ENCODE assay signal across 8 cellular contexts in the genomic region with DNA sequence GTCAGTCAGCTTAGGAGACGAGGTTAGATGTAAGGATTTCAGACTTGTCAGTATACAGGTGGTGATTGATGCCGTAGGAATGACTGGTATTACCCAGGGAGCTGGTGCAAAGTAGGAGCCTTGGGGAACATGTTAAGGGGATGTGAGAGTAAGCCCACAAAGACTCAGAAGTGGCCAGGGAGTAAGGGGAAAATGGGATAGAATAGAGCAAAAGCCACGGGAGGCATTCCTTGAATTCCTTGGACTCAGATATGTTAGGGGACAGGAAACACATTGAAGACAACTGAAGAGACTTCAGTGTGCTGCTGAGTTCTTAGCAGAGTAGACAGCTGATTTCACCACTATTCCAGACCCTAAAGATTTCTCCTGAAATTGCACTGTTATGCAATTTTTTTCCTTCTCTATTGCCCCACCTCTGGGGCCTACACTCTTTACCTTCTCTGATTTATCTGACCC. TPM values are rescaled to one million over a fixed set of nuclear protein-coding genes. Genes with fewer than 3 reads are reported as not detected.
DNase-seq lines count a peak whose midpoint lies in the region; ATAC-seq and TF ChIP-seq lines count a peak whose summit lies in the region.

No MANE protein-coding gene starts in this region.

- 70 to 71% methylated on average over 3 of the region's 3 CpGs for WGBS in sigmoid colon, 2 donors
- WGBS in prostate gland, result 59% methylated on average over 3 of the region's 3 CpGs

- peak overlapping the region; percentile 94 for H3K27ac Mint-ChIP-seq in activated CD4-positive, alpha-beta T cell treated with anti-CD3 and anti-CD28 coated beads, Interleukin-2, amount 10 ng/mL, durations not matched to agents 7 days and 5 days

- H3K27ac ChIP-seq in SU-DHL-6 (ENCODE audit: low read depth, low read length), result peak overlapping the region; percentile 87
- H3K27ac ChIP-seq in sigmoid colon, result peak overlapping the region; percentile 98 to 100 (median 100)
- peak overlapping the region in 1 of 2 donors; percentile 99 for H3K27ac ChIP-seq in prostate gland

- POLR2A ChIA-PET in activated CD4-positive, alpha-beta T cell treated with anti-CD3 and anti-CD28 coated beads, Interleukin-2, amount 10 ng/mL, durations not matched to agents 7 days and 5 days (lab: Charles Lee), result no interaction called here

- H3K27me3 Mint-ChIP-seq in activated CD4-positive, alpha-beta T cell treated with anti-CD3 and anti-CD28 coated beads, Interleukin-2, amount 10 ng/mL, durations not matched to agents 7 days and 5 days, result no peaks in the 10 kb centered on the region

- CTCF ChIA-PET in activated CD4-positive, alpha-beta T cell treated with anti-CD3 and anti-CD28 coated beads, Interleukin-2, amount 10 ng/mL, durations not matched to agents 7 days and 5 days (lab: Charles Lee), result interaction anchor here (1.0 to 1.2 kb wide), 3 partner anchors 17 to 69 kb away, joined by 4 to 5 read pairs (median 4); no protein-coding TSS in a partner anchor

- H3K4me3 ChIP-seq in SU-DHL-6 (ENCODE audit: insufficient read depth, low read length, poor library complexity, severe bottlenecking), result peak overlapping the region; percentile 75
- H3K4me3 ChIP-seq in sigmoid colon, result peak overlapping the region in 2 of 4 donors; percentile 98 to 99
- no peak overlapping the region for H3K4me3 ChIP-seq in prostate gland

- H3K79me2 ChIP-seq in SU-DHL-6 (ENCODE audit: insufficient read depth, low read length), result peaks cover 16% of the 10 kb centered on the region; the same call in 1 of the 2 replicates

- DNase-seq in activated CD4-positive, alpha-beta T cell treated with anti-CD3 and anti-CD28 coated beads, Interleukin-2, amount 10 ng/mL, durations not matched to agents 7 days and 5 days, result no peak
- no peak for DNase-seq in activated CD4-positive, alpha-beta T cell treated with anti-CD3 and anti-CD28 coated beads for 4 hours
- DNase-seq in fibroblast of peridontal ligament (ENCODE audit: extremely low read depth) (peak; percentile 44), sigmoid colon (no peak), prostate gland (ENCODE audit: low spot score) (no peak), GM13977 (ENCODE audit: low spot score) (no peak)

- peaks cover 50% of the 10 kb centered on the region for H3K36me3 Mint-ChIP-seq in activated CD4-positive, alpha-beta T cell treated with anti-CD3 and anti-CD28 coated beads, Interleukin-2, amount 10 ng/mL, durations not matched to agents 7 days and 5 days (ENCODE audit: low read depth)

- TF ChIP-seq EP300 in sigmoid colon (IDR thresholded peaks at IDR 0.05), result no peak

- ATAC-seq in GM21423 (IDR thresholded peaks at IDR 0.05; ENCODE audit: unreplicated experiment), result no peak

- TF ChIP-seq POLR2A in sigmoid colon (IDR thresholded peaks at IDR 0.05), result no peak
- no peak for TF ChIP-seq POLR2A in prostate gland (IDR thresholded peaks at IDR 0.05)

- peaks cover 53% of the 10 kb centered on the region for H3F3A ChIP-seq in SU-DHL-6 (ENCODE audit: insufficient read depth)

- no peaks in the 10 kb centered on the region for H3K9me3 ChIP-seq in SU-DHL-6 (ENCODE audit: insufficient read depth, low read length)
- no peaks in the 10 kb centered on the region for H3K9me3 ChIP-seq in sigmoid colon
- H3K9me3 ChIP-seq in prostate gland, result no peaks in the 10 kb centered on the region

- in situ Hi-C loops in GM13977 (cut with MboI; ENCODE audit: low pct_unique_long_range_greater_than_20kb, low sequenced_read_pairs, unreplicated experiment), result no loop called here

- intact Hi-C loops in sigmoid colon (cut with DNase I) (loop anchor here (1.0 kb wide), 2 partner anchors 31 to 67 kb away; partner anchors contain the start of gene SOD2), prostate gland (cut with DNase I) (loop anchor here (1.0 to 2.0 kb wide), 2 partner anchors 30 to 68 kb away; partner anchors contain the start of genes MRPL18 and SOD2)

- H3K4me1 ChIP-seq in sigmoid colon (peaks cover 0 to 20% (median 12%) of the 10 kb centered on the region in 4 donors), prostate gland (replicated peaks) (no peaks in the 10 kb centered on the region)

- no peaks in the 10 kb centered on the region for H3K9me3 Mint-ChIP-seq in activated CD4-positive, alpha-beta T cell treated with anti-CD3 and anti-CD28 coated beads, Interleukin-2, amount 10 ng/mL, durations not matched to agents 7 days and 5 days

- H2AFZ ChIP-seq in SU-DHL-6 (ENCODE audit: low read depth, low read length, severe bottlenecking), result no peak overlapping the region

- peak overlapping the region; percentile 94 for H3K4me2 ChIP-seq in SU-DHL-6 (ENCODE audit: low read depth, low read length, poor library complexity, severe bottlenecking)

- TF ChIP-seq CTCF in SU-DHL-6 (IDR thresholded peaks at IDR 0.05; ENCODE audit: insufficient read depth, low read length, poor library complexity, severe bottlenecking) (no peak), sigmoid colon (IDR thresholded peaks at IDR 0.05) (no peak), prostate gland (IDR thresholded peaks at IDR 0.05) (no peak), GM13977 (IDR thresholded peaks at IDR 0.05; ENCODE audit: extremely low read depth, insufficient read depth, missing control alignments) (no peak)

- H4K20me1 ChIP-seq in SU-DHL-6 (ENCODE audit: low read depth, low read length), result no peaks in the 10 kb centered on the region

- peaks cover 37% of the 10 kb centered on the region for H3K4me1 Mint-ChIP-seq in activated CD4-positive, alpha-beta T cell treated with anti-CD3 and anti-CD28 coated beads, Interleukin-2, amount 10 ng/mL, durations not matched to agents 7 days and 5 days

- H3K9ac ChIP-seq in SU-DHL-6 (ENCODE audit: low read length), result peak overlapping the region; percentile 85

- H3K27me3 ChIP-seq in SU-DHL-6 (ENCODE audit: low read length) (no peaks in the 10 kb centered on the region), sigmoid colon (no peaks in the 10 kb centered on the region), prostate gland (replicated peaks; ENCODE audit: insufficient read depth) (no peaks in the 10 kb centered on the region)

- H3K36me3 ChIP-seq in SU-DHL-6 (ENCODE audit: low read length), result peaks cover 23% of the 10 kb centered on the region
- peaks cover 0 to 43% (median 5%) of the 10 kb centered on the region in 4 donors for H3K36me3 ChIP-seq in sigmoid colon
- no peaks in the 10 kb centered on the region for H3K36me3 ChIP-seq in prostate gland

- no peaks in the 10 kb centered on the region for H3K9me2 ChIP-seq in SU-DHL-6 (replicated peaks; ENCODE audit: insufficient read depth, low read length)

- H3K4me3 Mint-ChIP-seq in activated CD4-positive, alpha-beta T cell treated with anti-CD3 and anti-CD28 coated beads, Interleukin-2, amount 10 ng/mL, durations not matched to agents 7 days and 5 days, result peak overlapping the region; percentile 85

RNA-seq across cellular contexts. Expression of gene ACAT2, which starts 1.2 kb away (rescaled TPM):
- 10 to 100 TPM; 58.4 to 65.8 TPM for total RNA-seq in activated CD4-positive, alpha-beta T cell treated with anti-CD3 and anti-CD28 coated beads, Interleukin-2, amount 10 ng/mL, durations not matched to agents 7 days and 5 days
- total RNA-seq in sigmoid colon, result 10 to 100 TPM in 1 of 4 donors, 1 to 10 TPM in 3; 4.1 to 12.1 (median 5.2) TPM
- 10 to 100 TPM; 42.0 to 85.1 (median 79.3) TPM for polyA plus RNA-seq in sigmoid colon
- total RNA-seq in prostate gland, result 10 to 100 TPM; 10.2 to 22.6 TPM

RNA-seq across cellular contexts. Expression of gene TCP1, which starts 28.8 kb away (rescaled TPM):
- 100 to 1,000 TPM; 192 to 209 TPM for total RNA-seq in activated CD4-positive, alpha-beta T cell treated with anti-CD3 and anti-CD28 coated beads, Interleukin-2, amount 10 ng/mL, durations not matched to agents 7 days and 5 days
- total RNA-seq in sigmoid colon (100 to 1,000 TPM; 117 to 123 (median 119) TPM), prostate gland (100 to 1,000 TPM; 145 to 187 TPM)
- polyA plus RNA-seq in sigmoid colon, result 100 to 1,000 TPM in 2 of 3 donors, 10 to 100 TPM in 1; 88.9 to 130 (median 114) TPM

RNA-seq across cellular contexts. Expression of gene MRPL18, which starts 29.6 kb away (rescaled TPM):
- 10 to 100 TPM; 65.5 to 73.0 TPM for total RNA-seq in activated CD4-positive, alpha-beta T cell treated with anti-CD3 and anti-CD28 coated beads, Interleukin-2, amount 10 ng/mL, durations not matched to agents 7 days and 5 days
- total RNA-seq in sigmoid colon (100 to 1,000 TPM in 1 of 4 donors, 10 to 100 TPM in 3; 61.6 to 115 (median 86.3) TPM), prostate gland (100 to 1,000 TPM in 1 of 2 donors, 10 to 100 TPM in 1; 76.0 to 103 TPM)
- 10 to 100 TPM; 84.7 to 96.1 (median 92.0) TPM for polyA plus RNA-seq in sigmoid colon

RNA-seq across cellular contexts. Expression of gene WTAP, which starts 33.3 kb away (rescaled TPM):
- total RNA-seq in activated CD4-positive, alpha-beta T cell treated with anti-CD3 and anti-CD28 coated beads, Interleukin-2, amount 10 ng/mL, durations not matched to agents 7 days and 5 days, result 100 to 1,000 TPM; 120 to 131 TPM
- total RNA-seq in sigmoid colon, result 10 to 100 TPM; 64.5 to 93.8 (median 75.6) TPM
- polyA plus RNA-seq in sigmoid colon, result 10 to 100 TPM; 55.9 to 76.1 (median 65.7) TPM
- total RNA-seq in prostate gland, result 10 to 100 TPM; 84.1 to 99.3 TPM

RNA-seq across cellular contexts. Expression of gene PNLDC1, which starts 39.4 kb away (rescaled TPM):
- under 1 TPM; 0.17 to 0.30 TPM for total RNA-seq in activated CD4-positive, alpha-beta T cell treated with anti-CD3 and anti-CD28 coated beads, Interleukin-2, amount 10 ng/mL, durations not matched to agents 7 days and 5 days
- 1 to 10 TPM in 1 of 4 donors, under 1 TPM in 1, not detected in 2; 0.71 to 1.1 TPM for total RNA-seq in sigmoid colon
- under 1 TPM in 1 of 3 donors, not detected in 2; 0.13 TPM for polyA plus RNA-seq in sigmoid colon
- total RNA-seq in prostate gland, result 1 to 10 TPM in 1 of 2 donors, not detected in 1; 5.6 TPM
